ENCODE assay signal across 29 cellular contexts in genomic region chr17:57327176-57327970, GRCh38.
A peak's percentile ranks its signal among the peaks of the same experiment; 100 is the strongest.
DNase-seq lines count a peak whose midpoint lies in the region; ATAC-seq and TF ChIP-seq lines count a peak whose summit lies in the region.
"Had no signal": no experiment of that assay in that cellular context is flagged by ENCODE, and none has a peak within 500 bp of the region (broad histone marks: within the 10 kb centered on the region; RNA-seq: fewer than 3 reads in every experiment).

No MANE protein-coding gene starts in this region.

- H3K4me1 Mint-ChIP-seq in activated naive CD4-positive, alpha-beta T cell treated with anti-CD3 and anti-CD28 coated beads for 36 hours (ENCODE audit: low read depth), result peaks cover 27% of the 10 kb centered on the region
- peaks cover 23% of the 10 kb centered on the region for H3K4me1 Mint-ChIP-seq in activated T-helper 17 cell treated with anti-CD3 and anti-CD28 coated beads, Interleukin-2, amount 50 U/mL, for 72 hours
- H3K4me1 Mint-ChIP-seq in progenitor cell of endocrine pancreas (ENCODE audit: low read depth), result peaks cover 30% of the 10 kb centered on the region

- peaks cover 10% of the 10 kb centered on the region for H3K36me3 Mint-ChIP-seq in activated naive CD4-positive, alpha-beta T cell treated with anti-CD3 and anti-CD28 coated beads for 36 hours (ENCODE audit: low read depth)
- peaks cover 42% of the 10 kb centered on the region for H3K36me3 Mint-ChIP-seq in activated T-helper 17 cell treated with anti-CD3 and anti-CD28 coated beads, Interleukin-2, amount 50 U/mL, for 72 hours (ENCODE audit: low read depth)
- H3K36me3 Mint-ChIP-seq in progenitor cell of endocrine pancreas (ENCODE audit: insufficient read depth), result peaks cover 14% of the 10 kb centered on the region

- no peak overlapping the region for H3K4me3 ChIP-seq in gastrocnemius medialis
- H3K4me3 ChIP-seq: BLaER1, sigmoid colon, SK-N-MC had no signal

- H3K9me3 Mint-ChIP-seq in activated naive CD4-positive, alpha-beta T cell treated with anti-CD3 and anti-CD28 coated beads for 36 hours, result no peaks in the 10 kb centered on the region
- H3K9me3 Mint-ChIP-seq in activated T-helper 17 cell treated with anti-CD3 and anti-CD28 coated beads, Interleukin-2, amount 50 U/mL, for 72 hours, result no peaks in the 10 kb centered on the region
- no peaks in the 10 kb centered on the region for H3K9me3 Mint-ChIP-seq in progenitor cell of endocrine pancreas (ENCODE audit: low read depth)
- H3K9me3 Mint-ChIP-seq: central memory CD8-positive, alpha-beta T cell; effector memory CD8-positive, alpha-beta T cell; stimulated activated memory B cell treated with anti-CD40 and anti-IgM and Interleukin-4, amounts not matched to agents 10 μg/mL and 1 μg/mL and 100 μg/mL, for 72 hours; type B pancreatic cell; WTC11 had no signal

- no peaks in the 10 kb centered on the region for H3K27me3 Mint-ChIP-seq in activated naive CD4-positive, alpha-beta T cell treated with anti-CD3 and anti-CD28 coated beads for 36 hours (ENCODE audit: low read depth)
- H3K27me3 Mint-ChIP-seq in activated T-helper 17 cell treated with anti-CD3 and anti-CD28 coated beads, Interleukin-2, amount 50 U/mL, for 72 hours, result no peaks in the 10 kb centered on the region
- H3K27me3 Mint-ChIP-seq in progenitor cell of endocrine pancreas, result no peaks in the 10 kb centered on the region
- H3K27me3 Mint-ChIP-seq: activated naive CD8-positive, alpha-beta T cell treated with anti-CD3 and anti-CD28 coated beads, Interleukin-2, amount 10 ng/mL, durations not matched to agents 7 days and 5 days; central memory CD8-positive, alpha-beta T cell; effector memory CD8-positive, alpha-beta T cell; stimulated activated memory B cell treated with anti-CD40 and anti-IgM and Interleukin-4, amounts not matched to agents 10 μg/mL and 1 μg/mL and 100 μg/mL, for 72 hours; type B pancreatic cell had no signal

- peak; percentile 89 for ATAC-seq in activated T-helper 17 cell treated with anti-CD3 and anti-CD28 coated beads, Interleukin-2, amount 50 U/mL, for 72 hours (replicated peaks)
- ATAC-seq in gastrocnemius medialis, result peak; percentile 81 to 82
- ATAC-seq: effector memory CD8-positive, alpha-beta T cell; left lobe of liver; PC-3; stimulated activated memory B cell treated with anti-CD40 and anti-IgM and Interleukin-4, amounts not matched to agents 10 μg/mL and 1 μg/mL and 100 μg/mL, for 72 hours; WTC11 had no signal

- no peak overlapping the region for H3K4me3 Mint-ChIP-seq in activated naive CD4-positive, alpha-beta T cell treated with anti-CD3 and anti-CD28 coated beads for 36 hours
- H3K4me3 Mint-ChIP-seq in activated T-helper 17 cell treated with anti-CD3 and anti-CD28 coated beads, Interleukin-2, amount 50 U/mL, for 72 hours, result no peak overlapping the region
- H3K4me3 Mint-ChIP-seq in progenitor cell of endocrine pancreas (ENCODE audit: low read depth), result no peak overlapping the region
- H3K4me3 Mint-ChIP-seq: activated naive CD8-positive, alpha-beta T cell treated with anti-CD3 and anti-CD28 coated beads, Interleukin-2, amount 10 ng/mL, durations not matched to agents 7 days and 5 days; central memory CD8-positive, alpha-beta T cell; effector memory CD8-positive, alpha-beta T cell; stimulated activated memory B cell treated with anti-CD40 and anti-IgM and Interleukin-4, amounts not matched to agents 10 μg/mL and 1 μg/mL and 100 μg/mL, for 72 hours; type B pancreatic cell; WTC11 had no signal

- no peaks in the 10 kb centered on the region for H3K9me3 ChIP-seq in KOPT-K1 (ENCODE audit: insufficient read depth, low read length, poor library complexity, severe bottlenecking)
- no peaks in the 10 kb centered on the region for H3K9me3 ChIP-seq in gastrocnemius medialis
- H3K9me3 ChIP-seq: BLaER1, sigmoid colon had no signal

- intact Hi-C loops in activated naive CD4-positive, alpha-beta T cell treated with anti-CD3 and anti-CD28 coated beads for 36 hours (cut with micrococcal nuclease), result no loop called here
- intact Hi-C loops in gastrocnemius medialis (cut with DNase I; ENCODE audit: low total_unique reads), result no loop called here

- no peak for TF ChIP-seq POLR2A in gastrocnemius medialis (IDR thresholded peaks at IDR 0.05)

- peak overlapping the region; percentile 18 for H3K27ac ChIP-seq in KOPT-K1 (ENCODE audit: low read depth, low read length, poor library complexity, severe bottlenecking)
- peak overlapping the region; percentile 54 to 83 (median 72) for H3K27ac ChIP-seq in gastrocnemius medialis
- H3K27ac ChIP-seq: BLaER1, sigmoid colon, SK-N-MC had no signal

- TF ChIP-seq CTCF in gastrocnemius medialis (IDR thresholded peaks at IDR 0.05 in 4 of 5, conservative IDR thresholded peaks at IDR 0.05 in 1 of 5), result no peak
- no peak for TF ChIP-seq CTCF in progenitor cell of endocrine pancreas (IDR thresholded peaks at IDR 0.05; ENCODE audit: unreplicated experiment)

- DNase-seq in activated naive CD4-positive, alpha-beta T cell treated with anti-CD3 and anti-CD28 coated beads for 36 hours, result peak; percentile 12
- no peak for DNase-seq in activated naive CD4-positive, alpha-beta T cell treated with anti-CD3 and anti-CD28 coated beads, Interleukin-2, amount 50 U/mL, for 16 hours
- DNase-seq in gastrocnemius medialis (peak; percentile 41 to 57), NCI-H748 (lab: John Stamatoyannopoulos, UW; ENCODE audit: unreplicated experiment) (no peak), progenitor cell of endocrine pancreas (ENCODE audit: low spot score, unreplicated experiment) (no peak), pons (ENCODE audit: low spot score) (no peak)
- DNase-seq: activated naive CD8-positive, alpha-beta T cell treated with anti-CD3 and anti-CD28 coated beads, Interleukin-2, amount 10 ng/mL, durations not matched to agents 7 days and 5 days; effector memory CD8-positive, alpha-beta T cell; erythroblast; glutamatergic neuron; Kasumi-1; mesenchymal stem cell; NCI-H1436 treated with DMSO at 0.1 percent for 48 hours; NCI-H2081 treated with DMSO at 0.1 percent for 48 hours; NCI-H2227 treated with DMSO at 0.1 percent for 48 hours; NCI-H526 treated with DMSO at 0.1 percent for 48 hours; PC-3; sigmoid colon; stimulated activated CD4-positive, alpha-beta T cell treated with anti-CD3 and anti-CD28 coated beads, Interleukin-4, amount 100 ng/mL, for 4 hours; T-helper 1 cell had no signal

- no peaks in the 10 kb centered on the region for H3K27me3 ChIP-seq in gastrocnemius medialis
- H3K27me3 ChIP-seq: BLaER1, sigmoid colon had no signal

- H3K27ac Mint-ChIP-seq in activated naive CD4-positive, alpha-beta T cell treated with anti-CD3 and anti-CD28 coated beads for 36 hours, result no peak overlapping the region
- peak overlapping the region; percentile 83 for H3K27ac Mint-ChIP-seq in activated T-helper 17 cell treated with anti-CD3 and anti-CD28 coated beads, Interleukin-2, amount 50 U/mL, for 72 hours
- no peak overlapping the region for H3K27ac Mint-ChIP-seq in progenitor cell of endocrine pancreas
- H3K27ac Mint-ChIP-seq: activated naive CD8-positive, alpha-beta T cell treated with anti-CD3 and anti-CD28 coated beads, Interleukin-2, amount 10 ng/mL, durations not matched to agents 7 days and 5 days; stimulated activated memory B cell treated with anti-CD40 and anti-IgM and Interleukin-4, amounts not matched to agents 10 μg/mL and 1 μg/mL and 100 μg/mL, for 72 hours; type B pancreatic cell; WTC11 had no signal

- peaks cover 71 to 89% of the 10 kb centered on the region in 2 donors for H3K4me1 ChIP-seq in gastrocnemius medialis

- CTCF ChIA-PET in activated naive CD4-positive, alpha-beta T cell treated with anti-CD3 and anti-CD28 coated beads for 36 hours (lab: Charles Lee), result no interaction called here

- in situ Hi-C loops in gastrocnemius medialis (cut with MboI; ENCODE audit: low sequenced_read_pairs in 4 of 4), result no loop called here

- H3K36me3 ChIP-seq in KOPT-K1 (ENCODE audit: insufficient read depth, low read length) (peaks cover 84% of the 10 kb centered on the region), gastrocnemius medialis (no peaks in the 10 kb centered on the region)
- H3K36me3 ChIP-seq: sigmoid colon had no signal

Comparison
In these comparisons a context has a peak if more than half of its experiments do, and no peak if none do; other contexts are left out.
1. DNase-seq: peak in activated naive CD4-positive, alpha-beta T cell treated with anti-CD3 and anti-CD28 coated beads for 36 hours (single experiment) and gastrocnemius medialis (2 of 2); none in activated naive CD4-positive, alpha-beta T cell treated with anti-CD3 and anti-CD28 coated beads, Interleukin-2, amount 50 U/mL, for 16 hours (single experiment), NCI-H748 (single experiment), progenitor cell of endocrine pancreas (single experiment) and pons (single experiment).